Comparison of ENCODE assay signal across 8 cellular contexts in the genomic region with DNA sequence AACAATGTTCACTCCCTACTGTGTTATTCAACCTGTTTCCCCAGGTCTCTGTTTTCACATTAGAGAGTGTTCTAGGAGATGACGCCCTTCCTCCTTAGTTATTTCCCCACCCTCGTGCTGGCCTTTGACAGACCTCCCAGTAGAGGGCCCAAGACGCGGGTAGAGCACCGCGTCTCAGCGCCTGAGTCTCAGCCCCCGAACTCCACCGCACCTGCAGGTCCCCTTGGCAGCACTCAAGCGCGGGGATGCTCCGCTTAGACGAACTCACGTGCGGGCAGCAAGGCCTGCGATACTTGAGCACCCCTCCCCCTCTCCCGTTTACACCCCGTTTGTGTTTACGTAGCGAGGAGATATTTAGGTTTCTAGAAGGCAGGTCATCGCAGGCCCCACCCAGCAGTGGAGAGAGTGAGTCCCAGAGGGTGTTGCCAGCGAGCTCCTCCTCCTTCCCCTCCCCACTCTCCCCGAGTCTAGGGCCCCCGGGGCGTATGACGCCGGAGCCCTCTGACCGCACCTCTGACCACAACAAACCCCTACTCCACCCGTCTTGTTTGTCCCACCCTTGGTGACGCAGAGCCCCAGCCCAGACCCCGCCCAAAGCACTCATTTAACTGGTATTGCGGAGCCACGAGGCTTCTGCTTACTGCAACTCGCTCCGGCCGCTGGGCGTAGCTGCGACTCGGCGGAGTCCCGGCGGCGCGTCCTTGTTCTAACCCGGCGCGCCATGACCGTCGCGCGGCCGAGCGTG. TPM values are rescaled to one million over a fixed set of nuclear protein-coding genes. Genes with fewer than 3 reads are reported as not detected.
A peak's percentile ranks its signal among the peaks of the same experiment; 100 is the strongest.
DNase-seq lines count a peak whose midpoint lies in the region; ATAC-seq and TF ChIP-seq lines count a peak whose summit lies in the region.

A gene with protein sequence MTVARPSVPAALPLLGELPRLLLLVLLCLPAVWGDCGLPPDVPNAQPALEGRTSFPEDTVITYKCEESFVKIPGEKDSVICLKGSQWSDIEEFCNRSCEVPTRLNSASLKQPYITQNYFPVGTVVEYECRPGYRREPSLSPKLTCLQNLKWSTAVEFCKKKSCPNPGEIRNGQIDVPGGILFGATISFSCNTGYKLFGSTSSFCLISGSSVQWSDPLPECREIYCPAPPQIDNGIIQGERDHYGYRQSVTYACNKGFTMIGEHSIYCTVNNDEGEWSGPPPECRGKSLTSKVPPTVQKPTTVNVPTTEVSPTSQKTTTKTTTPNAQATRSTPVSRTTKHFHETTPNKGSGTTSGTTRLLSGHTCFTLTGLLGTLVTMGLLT (plus strand): TSS at position 634 of the 745 bp plus-strand sequence. CDS start 88 bp downstream, at position 722.

- peak within 1 kb of the TSS; percentile 96 to 97 for H3K4me3 Mint-ChIP-seq in CD14-positive monocyte
- peak within 1 kb of the TSS; percentile 84 for H3K4me3 Mint-ChIP-seq in activated CD8-positive, alpha-beta T cell treated with anti-CD3 and anti-CD28 coated beads for 36 hours

- H3K27me3 Mint-ChIP-seq in CD14-positive monocyte (ENCODE audit: low read depth in 3 of 3), result peaks cover 0 to 2% (median 1%) of the 10 kb centered on the region in 3 donors
- no peaks in the 10 kb centered on the region for H3K27me3 Mint-ChIP-seq in activated CD8-positive, alpha-beta T cell treated with anti-CD3 and anti-CD28 coated beads for 36 hours

- H3K27ac Mint-ChIP-seq in CD14-positive monocyte, result peak within 1 kb of the TSS; percentile 100
- peak within 1 kb of the TSS; percentile 97 for H3K27ac Mint-ChIP-seq in activated CD8-positive, alpha-beta T cell treated with anti-CD3 and anti-CD28 coated beads for 36 hours

- H3K9ac ChIP-seq in duodenal mucosa (ENCODE audit: low read depth in 1 of 2, low read length in 2 of 2), result peak within 1 kb of the TSS; percentile 79 to 96

- DNase-seq in CD14-positive monocyte (ENCODE audit: low spot score) (peak; percentile 100), NCI-H82 (lab: John Stamatoyannopoulos, UW) (peak; percentile 98), lower leg skin (ENCODE audit: low spot score in 2 of 2) (peak; percentile 99)
- peak; percentile 100 for DNase-seq in activated CD8-positive, alpha-beta T cell treated with anti-CD3 and anti-CD28 coated beads for 36 hours
- peak; percentile 92 to 97 for DNase-seq in stimulated activated CD4-positive, alpha-beta T cell treated with anti-CD3 and anti-CD28 coated beads, Interleukin-4, amount 100 ng/mL, for 48 hours (ENCODE audit: low read depth in 2 of 2)

- H3K27me3 ChIP-seq in duodenal mucosa (ENCODE audit: control insufficient read depth in 1 of 2, insufficient read depth in 2 of 2, low read length in 2 of 2), result no peaks in the 10 kb centered on the region

- CTCF ChIA-PET in activated CD8-positive, alpha-beta T cell treated with anti-CD3 and anti-CD28 coated beads for 36 hours (lab: Charles Lee), result interaction anchor here (0.9 to 5.6 kb wide), 6 partner anchors 14 to 271 kb away, joined by 3 to 50 read pairs (median 4); no protein-coding TSS in a partner anchor

- ATAC-seq in GM19328 (IDR thresholded peaks at IDR 0.05; ENCODE audit: unreplicated experiment) (peak; percentile 95), HG03520 (IDR thresholded peaks at IDR 0.05; ENCODE audit: unreplicated experiment) (peak; percentile 89)
- peak; percentile 92 for ATAC-seq in activated CD8-positive, alpha-beta T cell treated with anti-CD3 and anti-CD28 coated beads for 36 hours

- peak in 1 of 2 donors; percentile 89 for TF ChIP-seq POLR2A in lower leg skin (IDR thresholded peaks at IDR 0.05)

- no peaks in the 10 kb centered on the region for H3K9me3 ChIP-seq in duodenal mucosa (ENCODE audit: control insufficient read depth in 1 of 2, low read length in 2 of 2)

- H3K4me1 Mint-ChIP-seq in CD14-positive monocyte, result peaks cover 63% of the 10 kb centered on the region
- H3K4me1 Mint-ChIP-seq in activated CD8-positive, alpha-beta T cell treated with anti-CD3 and anti-CD28 coated beads for 36 hours (ENCODE audit: low read depth), result peaks cover 32% of the 10 kb centered on the region

- intact Hi-C loops in CD14-positive monocyte (cut with micrococcal nuclease), result loop anchor here (2.0 to 10.0 kb wide), 5 partner anchors 14 to 236 kb away; partner anchors contain the start of genes C4BPB (in 1 of the 2) and CR1 (in 1 of the 2)
- intact Hi-C loops in activated CD8-positive, alpha-beta T cell treated with anti-CD3 and anti-CD28 coated beads for 36 hours (cut with micrococcal nuclease), result loop anchor here (2.0 to 5.0 kb wide), 3 partner anchors 16 to 86 kb away; no protein-coding TSS in a partner anchor
- intact Hi-C loops in lower leg skin (cut with DNase I; ENCODE audit: low total_unique reads), result no loop called here

- POLR2A ChIA-PET in activated CD8-positive, alpha-beta T cell treated with anti-CD3 and anti-CD28 coated beads for 36 hours (lab: Charles Lee), result interaction anchor here (0.8 to 6.6 kb wide), 21 partner anchors 9 to 399 kb away, joined by 3 to 122 read pairs (median 5); no protein-coding TSS in a partner anchor

- peak within 1 kb of the TSS; percentile 90 for H3K27ac ChIP-seq in duodenal mucosa (ENCODE audit: low read depth, low read length)

- peaks cover 5 to 9% of the 10 kb centered on the region in 2 donors for H3K36me3 ChIP-seq in duodenal mucosa (ENCODE audit: control insufficient read depth in 1 of 2, insufficient read depth in 2 of 2, low read length in 2 of 2)

- 1% methylated on average over 53 of the region's 53 CpGs for WGBS in lower leg skin, 2 donors

- TF ChIP-seq CTCF in CD14-positive monocyte (IDR thresholded peaks at IDR 0.05) (peak; percentile 70), lower leg skin (IDR thresholded peaks at IDR 0.05) (no peak)
- TF ChIP-seq CTCF in activated CD8-positive, alpha-beta T cell treated with anti-CD3 and anti-CD28 coated beads for 36 hours (IDR thresholded peaks at IDR 0.05), result peak; percentile 17

- H3K9me3 Mint-ChIP-seq in CD14-positive monocyte, result no peaks in the 10 kb centered on the region
- peaks cover 4% of the 10 kb centered on the region for H3K9me3 Mint-ChIP-seq in activated CD8-positive, alpha-beta T cell treated with anti-CD3 and anti-CD28 coated beads for 36 hours

- H3K36me3 Mint-ChIP-seq in CD14-positive monocyte, result peaks cover 36% of the 10 kb centered on the region in 2 donors
- peaks cover 35% of the 10 kb centered on the region for H3K36me3 Mint-ChIP-seq in activated CD8-positive, alpha-beta T cell treated with anti-CD3 and anti-CD28 coated beads for 36 hours (ENCODE audit: low read depth)

- H3K4me3 ChIP-seq in duodenal mucosa (ENCODE audit: low read depth in 1 of 2, low read length in 2 of 2) (peak within 1 kb of the TSS; percentile 81), lower leg skin (ENCODE audit: low read depth, poor library complexity, severe bottlenecking) (peak within 1 kb of the TSS; percentile 87)

- peaks cover 13 to 17% of the 10 kb centered on the region in 2 donors for H3K4me1 ChIP-seq in duodenal mucosa (ENCODE audit: control insufficient read depth in 1 of 2, insufficient read depth in 2 of 2, low read length in 2 of 2)

RNA-seq across cellular contexts. Expression of the gene that starts here (rescaled TPM):
- 100 to 1,000 TPM; 171 to 221 TPM for polyA plus RNA-seq in CD14-positive monocyte
- total RNA-seq in activated CD8-positive, alpha-beta T cell treated with anti-CD3 and anti-CD28 coated beads for 36 hours, result 100 to 1,000 TPM; 100 to 102 TPM
- total RNA-seq in lower leg skin, result 100 to 1,000 TPM; 153 to 260 (median 238) TPM

Comparison
In these comparisons a context has a peak if more than half of its experiments do, and no peak if none do; other contexts are left out.
1. Peak in every context shown above with its lines: DNase-seq, ATAC-seq, H3K4me3 ChIP-seq and H3K27ac ChIP-seq.
2. CTCF ChIP-seq: peak in CD14-positive monocyte (single experiment) and activated CD8-positive, alpha-beta T cell treated with anti-CD3 and anti-CD28 coated beads for 36 hours (single experiment); none in lower leg skin (0 of 3).